ENCODE assay signal across 8 cellular contexts in genomic region chr3:115146032-115146417, GRCh38. TPM values are rescaled to one million over a fixed set of nuclear protein-coding genes. Genes with fewer than 3 reads are reported as not detected.
DNase-seq lines count a peak whose midpoint lies in the region; ATAC-seq and TF ChIP-seq lines count a peak whose summit lies in the region.

No MANE protein-coding gene starts in this region.

- CTCF ChIA-PET in SK-N-SH (lab: Yijun Ruan, JAX) = interaction anchor here (0.9 to 2.1 kb wide), 6 partner anchors 10 to 666 kb away, joined by 3 to 15 read pairs (median 3); no protein-coding TSS in a partner anchor

- H3F3A ChIP-seq in MM.1S (ENCODE audit: insufficient read depth, low read length) (no peaks in the 10 kb centered on the region; the same call in 1 of the 2 replicates), SK-N-SH (replicated peaks; ENCODE audit: insufficient read depth) (no peaks in the 10 kb centered on the region)

- TF ChIP-seq RAD21 in SK-N-SH (IDR thresholded peaks at IDR 0.05; ENCODE audit: low read length) = no peak; the same call in 1 of the 2 replicates

- peak overlapping the region; percentile 76 for H3K4me2 ChIP-seq in MM.1S (ENCODE audit: low read depth, low read length)
- peak overlapping the region; percentile 93 for H3K4me2 ChIP-seq in SK-N-SH

- no peaks in the 10 kb centered on the region for H3K4me1 ChIP-seq in ES-I3 (ENCODE audit: insufficient read depth, low read length)
- peaks cover 8% of the 10 kb centered on the region for H3K4me1 ChIP-seq in MM.1S (ENCODE audit: low read length)
- peaks cover 8 to 11% of the 10 kb centered on the region in 2 experiments; a peak in 2 of 4 replicates for H3K4me1 ChIP-seq in SK-N-SH (ENCODE audit: control insufficient read depth in 1 of 2, insufficient read depth in 2 of 2, low read depth in 1 of 2, low read length in 1 of 2)

- H3K27me3 ChIP-seq in MM.1S (replicated peaks; ENCODE audit: insufficient read depth, low read length) (no peaks in the 10 kb centered on the region), SK-N-SH (ENCODE audit: insufficient read depth) (no peaks in the 10 kb centered on the region)

- H3K27ac ChIP-seq in MM.1S (ENCODE audit: low read length) (peak overlapping the region; percentile 67; the same call in 1 of the 2 replicates), SK-N-SH (ENCODE audit: low read depth in 2 of 2, low read length in 1 of 2) (peak overlapping the region; percentile 92 to 95)

- in situ Hi-C loops in astrocyte of the cerebellum (cut with HindIII; ENCODE audit: low sequenced_read_pairs) = no loop called here

- POLR2A ChIA-PET in SK-N-SH (lab: Yijun Ruan, JAX) = interaction anchor here (0.7 to 3.0 kb wide), 6 partner anchors 45 to 1081 kb away, joined by 3 to 11 read pairs (median 4); no protein-coding TSS in a partner anchor

- WGBS in SK-N-SH (ENCODE audit: low lambda C conversion rate) = under 1% methylated on average over 9 of the region's 9 CpGs

- TF ChIP-seq CTCF in MM.1S (IDR thresholded peaks at IDR 0.05; ENCODE audit: low read length) = no peak
- no peak for TF ChIP-seq CTCF in SK-N-SH (IDR thresholded peaks at IDR 0.05)
- no peak for TF ChIP-seq CTCF in astrocyte of the cerebellum (IDR thresholded peaks at IDR 0.05; ENCODE audit: low read depth, low read length, missing control alignments)

- H3K4me3 ChIP-seq in MM.1S (ENCODE audit: low read length) = peak overlapping the region; percentile 79
- H3K4me3 ChIP-seq in SK-N-SH (ENCODE audit: low read depth in 2 of 2, low read length in 1 of 2) = peak overlapping the region; percentile 85 to 86
- peak overlapping the region; percentile 54 for H3K4me3 ChIP-seq in astrocyte of the cerebellum (ENCODE audit: low read depth, low read length)

- H3K79me2 ChIP-seq in MM.1S (ENCODE audit: low read length) (no peaks in the 10 kb centered on the region), SK-N-SH (ENCODE audit: insufficient read depth) (peaks cover 17% of the 10 kb centered on the region)

- ATAC-seq in HG03571 (IDR thresholded peaks at IDR 0.05; ENCODE audit: unreplicated experiment) = no peak

- H4K20me1 ChIP-seq in MM.1S (ENCODE audit: insufficient read depth, low read length) = no peaks in the 10 kb centered on the region
- no peaks in the 10 kb centered on the region for H4K20me1 ChIP-seq in SK-N-SH (ENCODE audit: insufficient read depth)

- TF ChIP-seq EP300 in SK-N-SH (IDR thresholded peaks at IDR 0.05; ENCODE audit: borderline replicate concordance in 1 of 2, low read depth in 1 of 2, low read length in 1 of 2) = no peak

- DNase-seq in MM.1S (peak; percentile 27), SK-N-SH (peak; percentile 51), astrocyte of the cerebellum (ENCODE audit: low read depth) (peak; percentile 31), hepatic stellate cell (ENCODE audit: low spot score) (peak; percentile 60), renal cortical epithelial cell (ENCODE audit: low read depth) (peak; percentile 81), retina (no peak)

- H3K9ac ChIP-seq in ES-I3 (ENCODE audit: low read depth, low read length) = peak overlapping the region; percentile 91; the same call in 1 of the 2 replicates
- H3K9ac ChIP-seq in MM.1S (ENCODE audit: low read length) = peak overlapping the region; percentile 65
- peak overlapping the region; percentile 98 for H3K9ac ChIP-seq in SK-N-SH

- no peaks in the 10 kb centered on the region for H3K9me3 ChIP-seq in ES-I3 (ENCODE audit: control insufficient read depth, insufficient read depth, low read length)
- H3K9me3 ChIP-seq in MM.1S (replicated peaks; ENCODE audit: insufficient read depth, low read length) = no peaks in the 10 kb centered on the region
- H3K9me3 ChIP-seq in SK-N-SH = no peaks in the 10 kb centered on the region

- peak overlapping the region; percentile 57 for H2AFZ ChIP-seq in MM.1S (ENCODE audit: low read length)
- peak overlapping the region; percentile 87 for H2AFZ ChIP-seq in SK-N-SH (ENCODE audit: low read depth)

- H3K36me3 ChIP-seq in ES-I3 (ENCODE audit: insufficient read depth, low read length) (no peaks in the 10 kb centered on the region), MM.1S (replicated peaks; ENCODE audit: insufficient read depth, low read length) (no peaks in the 10 kb centered on the region), SK-N-SH (replicated peaks in 1 of 2; ENCODE audit: control insufficient read depth in 1 of 2, insufficient read depth in 2 of 2, low read length in 1 of 2) (peaks cover 2 to 4% of the 10 kb centered on the region in 2 experiments)

- H3K9me2 ChIP-seq in MM.1S (replicated peaks; ENCODE audit: insufficient read depth, low read length) (no peaks in the 10 kb centered on the region), SK-N-SH (no peaks in the 10 kb centered on the region)

TF ChIP-seq in SK-N-SH, 30 proteins besides CTCF, POLR2A, EP300 and RAD21 (continues in another document):
- TF ChIP-seq USF2 (IDR thresholded peaks at IDR 0.05; ENCODE audit: borderline replicate concordance, low read depth, low read length) (no peak), YY1 (IDR thresholded peaks at IDR 0.05; ENCODE audit: low read depth) (peak; percentile 76), REST (IDR thresholded peaks at IDR 0.05; ENCODE audit: low read depth, low read length) (no peak), SIN3A (IDR thresholded peaks at IDR 0.05; ENCODE audit: borderline replicate concordance, low read depth, low read length) (peak; percentile 87; the same call in 1 of the 2 replicates), FOSL2 (IDR thresholded peaks at IDR 0.05; ENCODE audit: borderline replicate concordance, low read depth) (no peak), PBX3 (IDR thresholded peaks at IDR 0.05) (no peak), GABPA (IDR thresholded peaks at IDR 0.05; ENCODE audit: low read depth) (no peak), MXI1 (IDR thresholded peaks at IDR 0.05; ENCODE audit: low read depth, low read length) (peak; percentile 72; the same call in 1 of the 2 replicates), CHD2 (IDR thresholded peaks at IDR 0.05; ENCODE audit: low read length, partially characterized antibody) (peak; percentile 42), TCF12 (IDR thresholded peaks at IDR 0.05) (no peak), POLR2AphosphoS5 (IDR thresholded peaks at IDR 0.05; ENCODE audit: low read depth, low read length) (0 out of 2 replicates have a peak, but pooled peaks have one; percentile 15), MAX (IDR thresholded peaks at IDR 0.05; ENCODE audit: low read depth) (no peak), ELF1 (IDR thresholded peaks at IDR 0.05) (peak; percentile 69), EZH2phosphoT487 (IDR thresholded peaks at IDR 0.05; ENCODE audit: borderline replicate concordance, low read depth) (no peak), TAF1 (IDR thresholded peaks at IDR 0.05; ENCODE audit: borderline replicate concordance, low read depth, low read length) (no peak), RCOR1 (IDR thresholded peaks at IDR 0.05; ENCODE audit: low read length) (no peak; the same call in 1 of the 2 replicates), GATA2 (CRISPR knock-in tag; IDR thresholded peaks at IDR 0.05) (no peak), FOXJ3 (CRISPR knock-in tag; IDR thresholded peaks at IDR 0.05) (no peak)

RNA-seq across cellular contexts. Expression of gene ZBTB20, which starts 1.1 kb away (rescaled TPM):
- polyA plus RNA-seq in SK-N-SH (2012; rRNA removed) = 0.43 and 1.1 TPM in 2 replicates
- polyA plus RNA-seq in SK-N-SH (2012; cell fraction: cytosol; rRNA removed) = 0.20 and 0.36 TPM in 2 replicates
- polyA plus RNA-seq in SK-N-SH (2012; cell fraction: nucleus; rRNA removed) = 0.96 and 1.8 TPM in 2 replicates
- 12.9 and 64.1 TPM in 2 replicates for total RNA-seq in renal cortical epithelial cell
